Comparison of ENCODE assay signal across 8 cellular contexts in the genomic region with DNA sequence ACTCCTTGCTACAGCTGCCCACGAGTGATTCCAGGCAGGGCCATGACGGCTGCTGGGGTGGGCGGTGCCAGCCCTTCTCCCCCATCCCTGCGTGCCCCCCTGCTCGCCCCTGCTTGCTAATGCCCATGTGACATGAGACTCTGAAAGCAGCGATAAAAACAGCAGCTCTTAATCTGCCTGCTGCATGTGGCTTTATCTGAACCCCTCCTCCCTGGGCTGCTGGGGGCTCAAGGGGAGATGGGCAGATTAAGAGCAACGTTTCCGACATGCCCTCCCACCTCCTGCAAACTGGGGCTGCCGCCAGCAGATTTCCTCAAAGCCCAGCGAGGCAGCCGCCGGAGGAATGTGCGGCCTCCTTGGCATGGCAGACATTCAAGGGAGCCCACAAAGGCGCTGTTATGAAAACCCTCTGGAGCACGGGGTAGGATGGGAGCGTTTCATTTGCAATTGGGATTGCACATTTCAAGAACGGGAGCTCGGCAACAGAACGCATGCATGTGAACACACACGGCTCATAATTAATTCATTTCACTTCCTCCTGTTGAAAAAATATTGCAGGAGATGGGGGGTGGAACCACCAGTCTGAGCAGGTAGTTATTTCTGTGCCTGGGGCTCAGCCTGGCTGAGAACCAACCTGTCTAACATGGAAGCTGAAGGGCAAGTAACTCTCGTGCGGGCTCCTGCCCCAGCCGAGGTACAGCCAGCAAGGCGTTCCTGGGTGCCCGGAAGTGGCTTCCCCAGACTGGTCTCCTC.
DNase-seq lines count a peak whose midpoint lies in the region; ATAC-seq, FAIRE-seq and TF ChIP-seq lines count a peak whose summit lies in the region.

No MANE protein-coding gene starts in this region.

- DNase-seq in Peyer's patch (peak in 2 of 3 donors; percentile 35 to 52), dorsolateral prefrontal cortex (peak; percentile 16 to 82 (median 76)), urothelium cell line (ENCODE audit: low spot score) (peak; percentile 83), Caco-2 (no peak)

- no peaks in the 10 kb centered on the region for H3K4me1 Mint-ChIP-seq in Caco-2 (ENCODE audit: low read depth, unreplicated experiment)

- peaks cover 0 to 8% (median 0%) of the 10 kb centered on the region in 11 experiments; a peak in 4 of 22 replicates for H3K9me3 ChIP-seq in BLaER1 treated with 17β-estradiol and CSF1 and Interleukin-3, amounts not matched to agents 10 nM and 100 nM (replicated peaks in 1 of 11)
- H3K9me3 ChIP-seq in Peyer's patch = no peaks in the 10 kb centered on the region
- H3K9me3 ChIP-seq in mononuclear cell (ENCODE audit: low read depth, low read length) = no peaks in the 10 kb centered on the region
- no peaks in the 10 kb centered on the region for H3K9me3 ChIP-seq in Caco-2

- peak overlapping the region; percentile 70 to 89 (median 82) for H3K4me2 ChIP-seq in BLaER1 treated with 17β-estradiol and CSF1 and Interleukin-3, amounts not matched to agents 10 nM and 100 nM

- no peak overlapping the region for H3K27ac ChIP-seq in BLaER1 treated with 17β-estradiol and CSF1 and Interleukin-3, amounts not matched to agents 10 nM and 100 nM
- H3K27ac ChIP-seq in Peyer's patch = no peak overlapping the region
- peak overlapping the region in 58 of 59 donors; percentile 18 to 94 (median 82) for H3K27ac ChIP-seq in dorsolateral prefrontal cortex

- no peaks in the 10 kb centered on the region for H3K36me3 ChIP-seq in BLaER1 treated with 17β-estradiol and CSF1 and Interleukin-3, amounts not matched to agents 10 nM and 100 nM
- H3K36me3 ChIP-seq in Peyer's patch (no peaks in the 10 kb centered on the region), Caco-2 (ENCODE audit: control insufficient read depth, insufficient read depth, low read length) (no peaks in the 10 kb centered on the region)

- TF ChIP-seq POLR2A in Peyer's patch (IDR thresholded peaks at IDR 0.05) = no peak

- POLR2A ChIA-PET in Caco-2 (lab: Charles Lee) = no interaction called here

- no peaks in the 10 kb centered on the region for H4K20me1 ChIP-seq in BLaER1 treated with 17β-estradiol and CSF1 and Interleukin-3, amounts not matched to agents 10 nM and 100 nM

- peak overlapping the region in 5 of 11 experiments; percentile 2 to 33 (median 11); a peak in 3 of 22 replicates for H3K9ac ChIP-seq in BLaER1 treated with 17β-estradiol and CSF1 and Interleukin-3, amounts not matched to agents 10 nM and 100 nM

- BruUV-seq in Caco-2 (replicated peaks; lab: Mats Ljungman, UMichigan) = no TSS peak

- ATAC-seq in GM19351 (IDR thresholded peaks at IDR 0.05; ENCODE audit: unreplicated experiment) (peak; percentile 73), GM19467 (IDR thresholded peaks at IDR 0.05; ENCODE audit: unreplicated experiment) (no peak)

- intact Hi-C loops in dorsolateral prefrontal cortex (cut with DNase I) (loop anchor here (5.0 to 10.0 kb wide), 3 partner anchors 93 to 564 kb away; a partner anchor contains a TSS), Caco-2 (cut with micrococcal nuclease; ENCODE audit: unreplicated experiment) (no loop called here)

- H3K4me1 ChIP-seq in BLaER1 treated with 17β-estradiol and CSF1 and Interleukin-3, amounts not matched to agents 10 nM and 100 nM = peaks cover 13 to 25% (median 16%) of the 10 kb centered on the region in 10 experiments
- H3K4me1 ChIP-seq in Peyer's patch (peaks cover 0 to 7% (median 0%) of the 10 kb centered on the region in 4 donors), mononuclear cell (ENCODE audit: insufficient read depth, low read length) (peaks cover 17% of the 10 kb centered on the region), Caco-2 (no peaks in the 10 kb centered on the region)

- TF ChIP-seq CTCF in Peyer's patch (IDR thresholded peaks at IDR 0.05) (no peak), dorsolateral prefrontal cortex (IDR thresholded peaks at IDR 0.05 in 54 of 56, conservative IDR thresholded peaks at IDR 0.05 in 2 of 56; ENCODE audit: low read depth in 1 of 56, partially characterized antibody in 56 of 56) (peak in 1 of 56 donors; percentile 29), Caco-2 (IDR thresholded peaks at IDR 0.05; ENCODE audit: insufficient read depth in 1 of 2, low read depth in 1 of 2, low read length in 1 of 2, severe bottlenecking in 1 of 2, unreplicated experiment in 1 of 2) (no peak)

- no peaks in the 10 kb centered on the region for H3K36me3 Mint-ChIP-seq in Caco-2 (ENCODE audit: insufficient read depth, unreplicated experiment)

- H3K27me3 Mint-ChIP-seq in Caco-2 (ENCODE audit: insufficient read depth, unreplicated experiment) = peaks cover 10% of the 10 kb centered on the region

- CTCF ChIA-PET in Caco-2 (lab: Charles Lee) = no interaction called here

- peak; percentile 37 for FAIRE-seq in urothelium cell line (lab: Jason Lieb, UNC)

- H3K4me3 Mint-ChIP-seq in Caco-2 (ENCODE audit: unreplicated experiment) = no peak overlapping the region

- no peaks in the 10 kb centered on the region for H3K9me3 Mint-ChIP-seq in Caco-2 (ENCODE audit: unreplicated experiment)

- H3K27me3 ChIP-seq in BLaER1 treated with 17β-estradiol and CSF1 and Interleukin-3, amounts not matched to agents 10 nM and 100 nM = peaks cover 0 to 25% (median 15%) of the 10 kb centered on the region in 11 experiments; a peak in 16 of 22 replicates
- no peaks in the 10 kb centered on the region for H3K27me3 ChIP-seq in Peyer's patch
- peaks cover 0 to 3% (median 0%) of the 10 kb centered on the region in 45 donors for H3K27me3 ChIP-seq in dorsolateral prefrontal cortex
- peaks cover 3% of the 10 kb centered on the region for H3K27me3 ChIP-seq in mononuclear cell (ENCODE audit: insufficient read depth, low read length)
- no peaks in the 10 kb centered on the region; the same call in 1 of the 2 replicates for H3K27me3 ChIP-seq in Caco-2 (replicated peaks; ENCODE audit: control insufficient read depth, insufficient read depth, low read length)

- no peak overlapping the region for H3K27ac Mint-ChIP-seq in Caco-2 (ENCODE audit: unreplicated experiment)

- peak overlapping the region in 4 of 10 experiments; percentile 11 to 45 (median 36); a peak in 7 of 20 replicates for H3K4me3 ChIP-seq in BLaER1 treated with 17β-estradiol and CSF1 and Interleukin-3, amounts not matched to agents 10 nM and 100 nM
- H3K4me3 ChIP-seq in Peyer's patch (peak overlapping the region in 3 of 4 donors; percentile 15 to 24 (median 20)), dorsolateral prefrontal cortex (peak overlapping the region in 58 of 59 donors; percentile 7 to 62 (median 42)), mononuclear cell (ENCODE audit: low read length) (peak overlapping the region; percentile 7), Caco-2 (ENCODE audit: low read depth, low read length) (no peak overlapping the region)

Comparison
In these comparisons a context has a peak if more than half of its experiments do, and no peak if none do; other contexts are left out.
1. H3K27ac ChIP-seq: peak in dorsolateral prefrontal cortex (58 of 59); none in BLaER1 treated with 17β-estradiol and CSF1 and Interleukin-3, amounts not matched to agents 10 nM and 100 nM (0 of 11) and Peyer's patch (0 of 4).
2. DNase-seq: peak in Peyer's patch (2 of 3), dorsolateral prefrontal cortex (10 of 10) and urothelium cell line (single experiment); none in Caco-2 (0 of 2).